8 cellular contexts compared by ENCODE assay signal in genomic region chr12:29148065-29148957, GRCh38. TPM values are rescaled to one million over a fixed set of nuclear protein-coding genes. Genes with fewer than 3 reads are reported as not detected.
DNase-seq lines count a peak whose midpoint lies in the region; ATAC-seq and TF ChIP-seq lines count a peak whose summit lies in the region.

No MANE protein-coding gene starts in this region.

- TF ChIP-seq CTCF in GM12865 (IDR thresholded peaks at IDR 0.05; ENCODE audit: insufficient read depth, low read depth, low read length, missing control alignments) (no peak), ascending aorta (IDR thresholded peaks at IDR 0.05) (no peak)

- H3K36me3 ChIP-seq in ACC112 (ENCODE audit: insufficient read depth, low read length) (no peaks in the 10 kb centered on the region), ascending aorta (no peaks in the 10 kb centered on the region), iPS DF 6.9 (ENCODE audit: control insufficient read depth, insufficient read depth, low read length) (no peaks in the 10 kb centered on the region)

- WGBS in iPS DF 6.9 (ENCODE audit: insufficient coverage, insufficient read length): no CpG with 5 or more reads among the region's 21 CpGs

- intact Hi-C loops in ascending aorta (cut with DNase I): no loop called here

- DNase-seq in GM12865 (ENCODE audit: low read depth) (no peak), ascending aorta (ENCODE audit: low spot score in 2 of 2) (no peak), iPS DF 6.9 (ENCODE audit: low read depth, low spot score) (no peak), skeletal muscle cell (ENCODE audit: low read depth) (no peak), NAMALWA (ENCODE audit: low spot score) (no peak)
- DNase-seq in Jurkat, Clone E6-1 (ENCODE audit: low read depth, low spot score): no peak

- no peaks in the 10 kb centered on the region for H3K9me3 ChIP-seq in ascending aorta
- no peaks in the 10 kb centered on the region; the same call in 1 of the 2 replicates for H3K9me3 ChIP-seq in iPS DF 6.9 (ENCODE audit: control insufficient read depth, insufficient read depth, low read length)

- no peak for ATAC-seq in HG03280 (IDR thresholded peaks at IDR 0.05; ENCODE audit: unreplicated experiment)

- no peaks in the 10 kb centered on the region for H3K27me3 ChIP-seq in ACC112 (ENCODE audit: insufficient read depth, low read length)
- H3K27me3 ChIP-seq in ascending aorta: no peaks in the 10 kb centered on the region
- H3K27me3 ChIP-seq in iPS DF 6.9 (ENCODE audit: control insufficient read depth, insufficient read depth, low read length): no peaks in the 10 kb centered on the region

- H3K4me1 ChIP-seq in ACC112 (ENCODE audit: control insufficient read depth, insufficient read depth, low read length, unreplicated experiment) (peaks cover 6% of the 10 kb centered on the region), ascending aorta (no peaks in the 10 kb centered on the region), iPS DF 6.9 (ENCODE audit: control insufficient read depth, insufficient read depth, low read length) (peaks cover 2% of the 10 kb centered on the region)

- H2AFZ ChIP-seq in ACC112 (ENCODE audit: low read length, unreplicated experiment): peak overlapping the region; percentile 96

- H3K4me3 ChIP-seq in ACC112 (ENCODE audit: low read depth, low read length) (peak overlapping the region; percentile 99), GM12865 (ENCODE audit: low read depth, low read length) (peak overlapping the region; percentile 72), ascending aorta (peak overlapping the region; percentile 56 to 84), iPS DF 6.9 (ENCODE audit: low read length) (peak overlapping the region; percentile 67; the same call in 1 of the 2 replicates), skeletal muscle cell (ENCODE audit: low read depth, low read length) (peak overlapping the region; percentile 75)
- H3K4me3 ChIP-seq in Jurkat, Clone E6-1 (ENCODE audit: low read length): peak overlapping the region; percentile 54

- H3K27ac ChIP-seq in ACC112 (ENCODE audit: low read depth, low read length) (peak overlapping the region; percentile 53), ascending aorta (peak overlapping the region; percentile 62 to 63), iPS DF 6.9 (ENCODE audit: low read length) (no peak overlapping the region)

- peaks cover 13% of the 10 kb centered on the region for H3K79me2 ChIP-seq in ACC112 (ENCODE audit: control insufficient read depth, insufficient read depth, low read length, unreplicated experiment)

RNA-seq across cellular contexts. Expression of gene FAR2, which starts 0.8 kb away (rescaled TPM):
- polyA plus RNA-seq in Jurkat, Clone E6-1 (2012; ENCODE audit: insufficient read depth, insufficient read length): 9.9 TPM
- total RNA-seq in ascending aorta: 11.3 TPM
